ENCODE assay signal across 15 cellular contexts in genomic region chr9:93814561-93814960, GRCh38.
DNase-seq lines count a peak whose midpoint lies in the region; ATAC-seq and TF ChIP-seq lines count a peak whose summit lies in the region.
"Had no signal": no experiment of that assay in that cellular context is flagged by ENCODE, and none has a peak within 500 bp of the region (broad histone marks: within the 10 kb centered on the region; RNA-seq: fewer than 3 reads in every experiment).

No MANE protein-coding gene starts in this region.

- H3K36me3 Mint-ChIP-seq in GM23338 (ENCODE audit: low read depth): no peaks in the 10 kb centered on the region
- H3K36me3 Mint-ChIP-seq in osteocyte (ENCODE audit: unreplicated experiment): no peaks in the 10 kb centered on the region
- H3K36me3 Mint-ChIP-seq: stimulated activated naive B cell treated with anti-CD40 and anti-IgM and Interleukin-4, amounts not matched to agents 10 μg/mL and 1 μg/mL and 100 μg/mL, for 72 hours had no signal

- H3K27me3 Mint-ChIP-seq in GM23338 (ENCODE audit: insufficient read depth, low read depth, poor library complexity): peaks cover 9% of the 10 kb centered on the region
- peaks cover 25% of the 10 kb centered on the region for H3K27me3 Mint-ChIP-seq in osteocyte (ENCODE audit: unreplicated experiment)

- ATAC-seq in GM23338 (peak; percentile 69), HG03571 (IDR thresholded peaks at IDR 0.05; ENCODE audit: unreplicated experiment) (no peak)

- H3K9me3 Mint-ChIP-seq in GM23338 (no peaks in the 10 kb centered on the region), osteocyte (ENCODE audit: unreplicated experiment) (no peaks in the 10 kb centered on the region)

- H4K20me1 ChIP-seq in GM23338 (replicated peaks; ENCODE audit: insufficient read depth): no peaks in the 10 kb centered on the region

- H3K27me3 ChIP-seq in A673 (replicated peaks; ENCODE audit: insufficient read depth, low read depth, low read length, poor library complexity) (peaks cover 11% of the 10 kb centered on the region), GM23338 (ENCODE audit: insufficient read depth) (no peaks in the 10 kb centered on the region)
- H3K27me3 ChIP-seq: BE2C had no signal

- no peak overlapping the region for H3K4me3 Mint-ChIP-seq in GM23338
- H3K4me3 Mint-ChIP-seq in osteocyte (ENCODE audit: unreplicated experiment): no peak overlapping the region
- H3K4me3 Mint-ChIP-seq: stimulated activated naive B cell treated with anti-CD40 and anti-IgM and Interleukin-4, amounts not matched to agents 10 μg/mL and 1 μg/mL and 100 μg/mL, for 72 hours had no signal

- TF ChIP-seq CTCF in A673 (conservative IDR thresholded peaks at IDR 0.05; ENCODE audit: low read depth, low read length): peak; percentile 29; the same call in 1 of the 2 replicates
- peak; percentile 32 to 53 for TF ChIP-seq CTCF in GM23338 (conservative IDR thresholded peaks at IDR 0.05; ENCODE audit: low read depth in 2 of 2)
- TF ChIP-seq CTCF in osteocyte (IDR thresholded peaks at IDR 0.05): no peak

- peak overlapping the region; percentile 38; the same call in 1 of the 2 replicates for H3K4me2 ChIP-seq in GM23338

- H3K9me2 ChIP-seq in GM23338 (ENCODE audit: insufficient read depth): no peaks in the 10 kb centered on the region

- intact Hi-C loops in A673 (cut with micrococcal nuclease; ENCODE audit: unreplicated experiment): no loop called here

- no peaks in the 10 kb centered on the region for H3F3A ChIP-seq in GM23338 (replicated peaks; ENCODE audit: low read depth)

- H3K36me3 ChIP-seq in A673 (ENCODE audit: insufficient read depth, low read length, poor library complexity, severe bottlenecking) (no peaks in the 10 kb centered on the region), GM23338 (ENCODE audit: insufficient read depth) (no peaks in the 10 kb centered on the region)
- H3K36me3 ChIP-seq: BE2C, prostate gland, SJSA1 had no signal

- POLR2A ChIA-PET in A673 (lab: Charles Lee; ENCODE audit: low non-redundant PET): no interaction called here

- peak; percentile 14 for DNase-seq in A673 (ENCODE audit: low spot score)
- DNase-seq in GM23338 (ENCODE audit: low spot score): peak; percentile 36
- DNase-seq in NCI-H345 treated with DMSO at 0.1 percent for 48 hours (lab: John Stamatoyannopoulos, UW; ENCODE audit: unreplicated experiment): peak; percentile 51
- peak; percentile 1 for DNase-seq in foreskin melanocyte
- DNase-seq in RKO (ENCODE audit: low spot score): no peak
- no peak for DNase-seq in osteocyte (ENCODE audit: extremely low spot score, unreplicated experiment)
- DNase-seq in activated CD4-positive, alpha-beta T cell treated with anti-CD3 and anti-CD28 coated beads, Interleukin-2, amount 50 U/mL, for 1 hour: no peak
- DNase-seq: activated gamma-delta T cell; BE2C; mammary epithelial cell; stimulated activated CD4-positive, alpha-beta T cell treated with anti-CD3 and anti-CD28 coated beads, Interleukin-2, amount 100 ng/mL, for 24 hours; stimulated activated naive B cell treated with anti-CD40 and anti-IgM and Interleukin-4, amounts not matched to agents 10 μg/mL and 1 μg/mL and 100 μg/mL, for 72 hours had no signal

- no TSS peak for BruUV-seq in A673 (replicated peaks; lab: Mats Ljungman, UMichigan)

- H3K27ac ChIP-seq in A673 (ENCODE audit: low read depth, low read length, poor library complexity, severe bottlenecking) (no peak overlapping the region), GM23338 (ENCODE audit: low read depth) (no peak overlapping the region)
- H3K27ac ChIP-seq: prostate gland, SJSA1 had no signal

- H3K27ac Mint-ChIP-seq in GM23338 (no peak overlapping the region), osteocyte (ENCODE audit: unreplicated experiment) (no peak overlapping the region)
- H3K27ac Mint-ChIP-seq: stimulated activated naive B cell treated with anti-CD40 and anti-IgM and Interleukin-4, amounts not matched to agents 10 μg/mL and 1 μg/mL and 100 μg/mL, for 72 hours had no signal

- H3K4me3 ChIP-seq in A673 (ENCODE audit: low read depth, low read length, poor library complexity, severe bottlenecking): no peak overlapping the region
- no peak overlapping the region for H3K4me3 ChIP-seq in GM23338
- H3K4me3 ChIP-seq: prostate gland, SJSA1 had no signal

- H3K4me1 Mint-ChIP-seq in GM23338 (peaks cover 26% of the 10 kb centered on the region), osteocyte (ENCODE audit: unreplicated experiment) (no peaks in the 10 kb centered on the region)
- H3K4me1 Mint-ChIP-seq: stimulated activated naive B cell treated with anti-CD40 and anti-IgM and Interleukin-4, amounts not matched to agents 10 μg/mL and 1 μg/mL and 100 μg/mL, for 72 hours had no signal

- peak overlapping the region; percentile 80; the same call in 1 of the 2 replicates for H2AFZ ChIP-seq in GM23338

- CTCF ChIA-PET in A673 (lab: Charles Lee): interaction anchor here (1.1 kb wide), 1 partner anchor 148 kb away, joined by 4 read pairs; no protein-coding TSS in a partner anchor

- no peaks in the 10 kb centered on the region for H3K4me1 ChIP-seq in A673 (ENCODE audit: insufficient read depth, low read length, poor library complexity, severe bottlenecking)
- no peaks in the 10 kb centered on the region; the same call in 1 of the 2 replicates for H3K4me1 ChIP-seq in GM23338 (ENCODE audit: insufficient read depth)
- H3K4me1 ChIP-seq: BE2C, prostate gland, SJSA1 had no signal

- H3K9me3 ChIP-seq in A673 (ENCODE audit: low read depth, low read length, poor library complexity, severe bottlenecking): no peaks in the 10 kb centered on the region
- H3K9me3 ChIP-seq: BE2C, prostate gland, SJSA1 had no signal

- H3K79me2 ChIP-seq in GM23338 (replicated peaks; ENCODE audit: insufficient read depth): no peaks in the 10 kb centered on the region

TF ChIP-seq in GM23338, 12 proteins besides CTCF, POLR2A, EP300 and RAD21:
- no peak for TF ChIP-seq STAT1 (IDR thresholded peaks at IDR 0.05; ENCODE audit: unreplicated experiment)
- TF ChIP-seq ZNF114 (CRISPR knock-in tag; IDR thresholded peaks at IDR 0.05): no peak
- no peak for TF ChIP-seq CREB1 (CRISPR knock-in tag; IDR thresholded peaks at IDR 0.05; ENCODE audit: low read depth)
- no peak for TF ChIP-seq REST (IDR thresholded peaks at IDR 0.05; ENCODE audit: unreplicated experiment)

Comparison
In these comparisons a context has a peak if more than half of its experiments do, and no peak if none do; other contexts are left out.
1. DNase-seq: peak in A673 (single experiment), GM23338 (single experiment), NCI-H345 treated with DMSO at 0.1 percent for 48 hours (single experiment) and foreskin melanocyte (single experiment); none in RKO (single experiment), osteocyte (single experiment) and activated CD4-positive, alpha-beta T cell treated with anti-CD3 and anti-CD28 coated beads, Interleukin-2, amount 50 U/mL, for 1 hour (single experiment).